ENCODE assay signal across 1 cellular context in the genomic region with DNA sequence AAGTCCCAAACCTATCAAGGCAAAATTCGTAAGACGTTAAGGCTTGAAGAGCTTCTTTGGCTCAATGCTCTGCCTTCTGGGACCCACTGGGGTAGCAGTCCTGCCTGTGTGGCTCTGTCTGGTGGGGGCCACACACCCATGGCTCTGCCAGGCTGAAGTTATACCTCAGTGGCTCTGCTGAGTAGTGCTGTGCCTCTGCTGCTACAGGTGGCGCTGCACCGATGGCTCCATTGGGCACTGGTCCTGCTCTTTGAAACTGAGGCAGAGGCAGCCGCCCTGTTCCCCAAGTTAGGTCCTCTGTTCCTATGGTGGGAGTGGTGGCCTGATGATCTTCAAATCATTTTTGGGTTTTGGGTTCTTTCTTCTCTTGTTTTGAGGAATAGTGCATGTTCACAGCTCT.
TF ChIP-seq lines count a peak whose summit lies in the region.

No MANE protein-coding gene starts in this region.

TF ChIP-seq in H1, 55 proteins besides CTCF, POLR2A, EP300 and RAD21:
- TF ChIP-seq TAF7 (optimal IDR thresholded peaks at IDR 0.05; ENCODE audit: borderline replicate concordance, low read depth, low read length) (no peak), POLR2AphosphoS5 (IDR thresholded peaks at IDR 0.05; ENCODE audit: low read depth, low read length) (no peak), PHF8 (conservative IDR thresholded peaks at IDR 0.05; ENCODE audit: low read depth, low read length) (no peak), BRCA1 (IDR thresholded peaks at IDR 0.05; ENCODE audit: low read depth, low read length) (no peak), RBBP5 (IDR thresholded peaks at IDR 0.05; ENCODE audit: borderline replicate concordance, low read depth, low read length) (no peak), EGR1 (IDR thresholded peaks at IDR 0.05; ENCODE audit: borderline replicate concordance, low read depth, low read length) (no peak), MAFK (IDR thresholded peaks at IDR 0.05; ENCODE audit: low read depth, low read length) (no peak), SAP30 (IDR thresholded peaks at IDR 0.05; ENCODE audit: insufficient read depth, insufficient replicate concordance, low read length) (no peak), KDM5A (IDR thresholded peaks at IDR 0.05; ENCODE audit: low read length) (no peak), TBP (IDR thresholded peaks at IDR 0.05; ENCODE audit: low read depth, low read length) (no peak), SP1 (IDR thresholded peaks at IDR 0.05; ENCODE audit: low read depth, low read length) (no peak), BCL11A (IDR thresholded peaks at IDR 0.05; ENCODE audit: low read depth in 2 of 2, low read length in 2 of 2) (no peak), SIRT6 (IDR thresholded peaks at IDR 0.05; ENCODE audit: low read length) (no peak)
- TF ChIP-seq, protein P1, sequence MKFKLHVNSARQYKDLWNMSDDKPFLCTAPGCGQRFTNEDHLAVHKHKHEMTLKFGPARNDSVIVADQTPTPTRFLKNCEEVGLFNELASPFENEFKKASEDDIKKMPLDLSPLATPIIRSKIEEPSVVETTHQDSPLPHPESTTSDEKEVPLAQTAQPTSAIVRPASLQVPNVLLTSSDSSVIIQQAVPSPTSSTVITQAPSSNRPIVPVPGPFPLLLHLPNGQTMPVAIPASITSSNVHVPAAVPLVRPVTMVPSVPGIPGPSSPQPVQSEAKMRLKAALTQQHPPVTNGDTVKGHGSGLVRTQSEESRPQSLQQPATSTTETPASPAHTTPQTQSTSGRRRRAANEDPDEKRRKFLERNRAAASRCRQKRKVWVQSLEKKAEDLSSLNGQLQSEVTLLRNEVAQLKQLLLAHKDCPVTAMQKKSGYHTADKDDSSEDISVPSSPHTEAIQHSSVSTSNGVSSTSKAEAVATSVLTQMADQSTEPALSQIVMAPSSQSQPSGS (IDR thresholded peaks at IDR 0.05; ENCODE audit: low read length) = no peak
- TF ChIP-seq, protein P2, sequence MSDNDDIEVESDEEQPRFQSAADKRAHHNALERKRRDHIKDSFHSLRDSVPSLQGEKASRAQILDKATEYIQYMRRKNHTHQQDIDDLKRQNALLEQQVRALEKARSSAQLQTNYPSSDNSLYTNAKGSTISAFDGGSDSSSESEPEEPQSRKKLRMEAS (IDR thresholded peaks at IDR 0.05) = no peak
- TF ChIP-seq, protein P3, sequence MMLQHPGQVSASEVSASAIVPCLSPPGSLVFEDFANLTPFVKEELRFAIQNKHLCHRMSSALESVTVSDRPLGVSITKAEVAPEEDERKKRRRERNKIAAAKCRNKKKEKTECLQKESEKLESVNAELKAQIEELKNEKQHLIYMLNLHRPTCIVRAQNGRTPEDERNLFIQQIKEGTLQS (IDR thresholded peaks at IDR 0.05; ENCODE audit: insufficient read depth, low read depth, low read length) = no peak
- TF ChIP-seq, protein P4, sequence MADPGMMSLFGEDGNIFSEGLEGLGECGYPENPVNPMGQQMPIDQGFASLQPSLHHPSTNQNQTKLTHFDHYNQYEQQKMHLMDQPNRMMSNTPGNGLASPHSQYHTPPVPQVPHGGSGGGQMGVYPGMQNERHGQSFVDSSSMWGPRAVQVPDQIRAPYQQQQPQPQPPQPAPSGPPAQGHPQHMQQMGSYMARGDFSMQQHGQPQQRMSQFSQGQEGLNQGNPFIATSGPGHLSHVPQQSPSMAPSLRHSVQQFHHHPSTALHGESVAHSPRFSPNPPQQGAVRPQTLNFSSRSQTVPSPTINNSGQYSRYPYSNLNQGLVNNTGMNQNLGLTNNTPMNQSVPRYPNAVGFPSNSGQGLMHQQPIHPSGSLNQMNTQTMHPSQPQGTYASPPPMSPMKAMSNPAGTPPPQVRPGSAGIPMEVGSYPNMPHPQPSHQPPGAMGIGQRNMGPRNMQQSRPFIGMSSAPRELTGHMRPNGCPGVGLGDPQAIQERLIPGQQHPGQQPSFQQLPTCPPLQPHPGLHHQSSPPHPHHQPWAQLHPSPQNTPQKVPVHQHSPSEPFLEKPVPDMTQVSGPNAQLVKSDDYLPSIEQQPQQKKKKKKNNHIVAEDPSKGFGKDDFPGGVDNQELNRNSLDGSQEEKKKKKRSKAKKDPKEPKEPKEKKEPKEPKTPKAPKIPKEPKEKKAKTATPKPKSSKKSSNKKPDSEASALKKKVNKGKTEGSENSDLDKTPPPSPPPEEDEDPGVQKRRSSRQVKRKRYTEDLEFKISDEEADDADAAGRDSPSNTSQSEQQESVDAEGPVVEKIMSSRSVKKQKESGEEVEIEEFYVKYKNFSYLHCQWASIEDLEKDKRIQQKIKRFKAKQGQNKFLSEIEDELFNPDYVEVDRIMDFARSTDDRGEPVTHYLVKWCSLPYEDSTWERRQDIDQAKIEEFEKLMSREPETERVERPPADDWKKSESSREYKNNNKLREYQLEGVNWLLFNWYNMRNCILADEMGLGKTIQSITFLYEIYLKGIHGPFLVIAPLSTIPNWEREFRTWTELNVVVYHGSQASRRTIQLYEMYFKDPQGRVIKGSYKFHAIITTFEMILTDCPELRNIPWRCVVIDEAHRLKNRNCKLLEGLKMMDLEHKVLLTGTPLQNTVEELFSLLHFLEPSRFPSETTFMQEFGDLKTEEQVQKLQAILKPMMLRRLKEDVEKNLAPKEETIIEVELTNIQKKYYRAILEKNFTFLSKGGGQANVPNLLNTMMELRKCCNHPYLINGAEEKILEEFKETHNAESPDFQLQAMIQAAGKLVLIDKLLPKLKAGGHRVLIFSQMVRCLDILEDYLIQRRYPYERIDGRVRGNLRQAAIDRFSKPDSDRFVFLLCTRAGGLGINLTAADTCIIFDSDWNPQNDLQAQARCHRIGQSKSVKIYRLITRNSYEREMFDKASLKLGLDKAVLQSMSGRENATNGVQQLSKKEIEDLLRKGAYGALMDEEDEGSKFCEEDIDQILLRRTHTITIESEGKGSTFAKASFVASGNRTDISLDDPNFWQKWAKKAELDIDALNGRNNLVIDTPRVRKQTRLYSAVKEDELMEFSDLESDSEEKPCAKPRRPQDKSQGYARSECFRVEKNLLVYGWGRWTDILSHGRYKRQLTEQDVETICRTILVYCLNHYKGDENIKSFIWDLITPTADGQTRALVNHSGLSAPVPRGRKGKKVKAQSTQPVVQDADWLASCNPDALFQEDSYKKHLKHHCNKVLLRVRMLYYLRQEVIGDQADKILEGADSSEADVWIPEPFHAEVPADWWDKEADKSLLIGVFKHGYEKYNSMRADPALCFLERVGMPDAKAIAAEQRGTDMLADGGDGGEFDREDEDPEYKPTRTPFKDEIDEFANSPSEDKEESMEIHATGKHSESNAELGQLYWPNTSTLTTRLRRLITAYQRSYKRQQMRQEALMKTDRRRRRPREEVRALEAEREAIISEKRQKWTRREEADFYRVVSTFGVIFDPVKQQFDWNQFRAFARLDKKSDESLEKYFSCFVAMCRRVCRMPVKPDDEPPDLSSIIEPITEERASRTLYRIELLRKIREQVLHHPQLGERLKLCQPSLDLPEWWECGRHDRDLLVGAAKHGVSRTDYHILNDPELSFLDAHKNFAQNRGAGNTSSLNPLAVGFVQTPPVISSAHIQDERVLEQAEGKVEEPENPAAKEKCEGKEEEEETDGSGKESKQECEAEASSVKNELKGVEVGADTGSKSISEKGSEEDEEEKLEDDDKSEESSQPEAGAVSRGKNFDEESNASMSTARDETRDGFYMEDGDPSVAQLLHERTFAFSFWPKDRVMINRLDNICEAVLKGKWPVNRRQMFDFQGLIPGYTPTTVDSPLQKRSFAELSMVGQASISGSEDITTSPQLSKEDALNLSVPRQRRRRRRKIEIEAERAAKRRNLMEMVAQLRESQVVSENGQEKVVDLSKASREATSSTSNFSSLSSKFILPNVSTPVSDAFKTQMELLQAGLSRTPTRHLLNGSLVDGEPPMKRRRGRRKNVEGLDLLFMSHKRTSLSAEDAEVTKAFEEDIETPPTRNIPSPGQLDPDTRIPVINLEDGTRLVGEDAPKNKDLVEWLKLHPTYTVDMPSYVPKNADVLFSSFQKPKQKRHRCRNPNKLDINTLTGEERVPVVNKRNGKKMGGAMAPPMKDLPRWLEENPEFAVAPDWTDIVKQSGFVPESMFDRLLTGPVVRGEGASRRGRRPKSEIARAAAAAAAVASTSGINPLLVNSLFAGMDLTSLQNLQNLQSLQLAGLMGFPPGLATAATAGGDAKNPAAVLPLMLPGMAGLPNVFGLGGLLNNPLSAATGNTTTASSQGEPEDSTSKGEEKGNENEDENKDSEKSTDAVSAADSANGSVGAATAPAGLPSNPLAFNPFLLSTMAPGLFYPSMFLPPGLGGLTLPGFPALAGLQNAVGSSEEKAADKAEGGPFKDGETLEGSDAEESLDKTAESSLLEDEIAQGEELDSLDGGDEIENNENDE (IDR thresholded peaks at IDR 0.05; ENCODE audit: insufficient replicate concordance, low read length) = no peak
TF ChIP-seq in H1: peak in this region for 0.
